In genomic region chr19:6736169-6736916, GRCh38 we compare ENCODE assay signal across 8 cellular contexts. TPM values are rescaled to one million over a fixed set of nuclear protein-coding genes. Genes with fewer than 3 reads are reported as not detected.
DNase-seq lines count a peak whose midpoint lies in the region; ATAC-seq and TF ChIP-seq lines count a peak whose summit lies in the region.

No MANE protein-coding gene starts in this region.

- DNase-seq in DND-41 (peak; percentile 68), SW480 (ENCODE audit: low spot score) (peak; percentile 77), adrenal gland (peak; percentile 72 to 92 (median 90)), left cardiac atrium (peak; percentile 83), pons (ENCODE audit: low spot score) (peak; percentile 77), uterus (peak; percentile 75 to 79)

- TF ChIP-seq POLR2A in adrenal gland (IDR thresholded peaks at IDR 0.05) (peak in 1 of 2 donors; percentile 79), uterus (IDR thresholded peaks at IDR 0.05) (peak in 1 of 2 donors; percentile 34)

- H2AFZ ChIP-seq in DND-41 (ENCODE audit: low read depth, low read length): peak overlapping the region; percentile 79

- H4K20me1 ChIP-seq in DND-41 (ENCODE audit: insufficient read depth, low read length): peaks cover 3% of the 10 kb centered on the region; the same call in 1 of the 2 replicates

- no peak; the same call in 1 of the 2 replicates for TF ChIP-seq RAD21 in Ishikawa (IDR thresholded peaks at IDR 0.05; ENCODE audit: low read depth)

- ATAC-seq in DND-41 (ENCODE audit: insufficient read depth, low read depth): 0 out of 3 replicates have a peak, but pooled peaks have one; percentile 0
- peak; percentile 7 to 20 for ATAC-seq in left cardiac atrium
- no peak for ATAC-seq in HG02759 (IDR thresholded peaks at IDR 0.05; ENCODE audit: unreplicated experiment)

- peak overlapping the region; percentile 96 for H3K27ac ChIP-seq in DND-41 (ENCODE audit: low read length)
- H3K27ac ChIP-seq in adrenal gland: peak overlapping the region; percentile 85 to 98 (median 90)
- peak overlapping the region; percentile 96 to 98 for H3K27ac ChIP-seq in uterus

- peak overlapping the region; percentile 91 for H3K9ac ChIP-seq in DND-41 (ENCODE audit: low read depth, low read length)

- H3K4me1 ChIP-seq in DND-41 (ENCODE audit: insufficient read depth, low read length) (peaks cover 52% of the 10 kb centered on the region), adrenal gland (replicated peaks in 1 of 2) (peaks cover 24 to 33% of the 10 kb centered on the region in 2 donors), uterus (peaks cover 0 to 16% of the 10 kb centered on the region in 2 donors)

- H3K27me3 ChIP-seq in DND-41 (ENCODE audit: insufficient read depth, low read length, poor library complexity) (no peaks in the 10 kb centered on the region), adrenal gland (no peaks in the 10 kb centered on the region), uterus (no peaks in the 10 kb centered on the region)

- TF ChIP-seq CTCF in DND-41 (IDR thresholded peaks at IDR 0.05; ENCODE audit: borderline replicate concordance, extremely low read depth, low read length, poor library complexity, severe bottlenecking) (peak; percentile 68), adrenal gland (IDR thresholded peaks at IDR 0.05) (peak; percentile 27 to 80 (median 69)), uterus (IDR thresholded peaks at IDR 0.05) (peak; percentile 45 to 63 (median 55))

- H3K36me3 ChIP-seq in DND-41 (ENCODE audit: insufficient read depth, low read length) (peaks cover 22% of the 10 kb centered on the region), adrenal gland (replicated peaks in 1 of 2) (peaks cover 0 to 19% of the 10 kb centered on the region in 2 donors), uterus (no peaks in the 10 kb centered on the region)

- peak overlapping the region; percentile 85 to 96 for H3K4me3 ChIP-seq in DND-41 (ENCODE audit: low read depth in 1 of 2, low read length in 2 of 2)
- peak overlapping the region; percentile 50 to 96 (median 80) for H3K4me3 ChIP-seq in adrenal gland
- H3K4me3 ChIP-seq in uterus: peak overlapping the region; percentile 82

- H3K79me2 ChIP-seq in DND-41 (ENCODE audit: insufficient read depth, low read length): peaks cover 27% of the 10 kb centered on the region

- intact Hi-C loops in adrenal gland (cut with DNase I) (loop anchor here in 1 of 2 donors (10.0 kb wide), 1 partner anchor 212 kb away; no protein-coding TSS in a partner anchor), left cardiac atrium (cut with DNase I) (loop anchor here in 1 of 2 donors (5.0 kb wide), 2 partner anchors 219 to 364 kb away; partner anchors contain the start of gene ALKBH7), uterus (cut with DNase I; ENCODE audit: low total_unique reads) (no loop called here)

- H3K9me3 ChIP-seq in DND-41 (ENCODE audit: insufficient read depth, low read length, severe bottlenecking): no peaks in the 10 kb centered on the region
- no peaks in the 10 kb centered on the region for H3K9me3 ChIP-seq in adrenal gland (replicated peaks in 1 of 3)
- H3K9me3 ChIP-seq in uterus: no peaks in the 10 kb centered on the region

- WGBS in adrenal gland, 4 donors: 24 to 48% (median 28%) methylated on average over 10 to 25 of the region's 25 CpGs

- no peak for TF ChIP-seq EP300 in Ishikawa (IDR thresholded peaks at IDR 0.05; ENCODE audit: borderline replicate concordance)

- H3K4me2 ChIP-seq in DND-41 (ENCODE audit: insufficient read depth, low read length): peak overlapping the region; percentile 98

TF ChIP-seq in Ishikawa, 13 proteins besides CTCF, POLR2A, EP300 and RAD21:
- no peak for TF ChIP-seq USF1 (IDR thresholded peaks at IDR 0.05)
- 0 out of 2 replicates have a peak, but pooled peaks have one; percentile 1 for TF ChIP-seq TAF1 (IDR thresholded peaks at IDR 0.05; ENCODE audit: low read depth)
- no peak for TF ChIP-seq EGR1 (IDR thresholded peaks at IDR 0.05)

RNA-seq across cellular contexts. Expression of gene GPR108, which starts 1.0 kb away (rescaled TPM):
- 100 to 1,000 TPM in 7 of 8 donors, 10 to 100 TPM in 1; 86.1 to 168 (median 123) TPM for total RNA-seq in adrenal gland
- 100 to 1,000 TPM in 2 of 3 donors, 10 to 100 TPM in 1; 70.8 to 193 (median 189) TPM for polyA plus RNA-seq in adrenal gland
- total RNA-seq in left cardiac atrium: 10 to 100 TPM; 25.7 to 35.4 TPM
- total RNA-seq in uterus: 100 to 1,000 TPM in 2 of 4 donors, 10 to 100 TPM in 2; 38.6 to 147 (median 111) TPM

RNA-seq across cellular contexts. Expression of gene TRIP10, which starts 3.1 kb away (rescaled TPM):
- total RNA-seq in adrenal gland: 10 to 100 TPM; 35.4 to 99.9 (median 74.8) TPM
- polyA plus RNA-seq in adrenal gland: 100 to 1,000 TPM in 2 of 3 donors, 10 to 100 TPM in 1; 33.5 to 425 (median 228) TPM
- 10 to 100 TPM; 67.5 to 74.0 TPM for total RNA-seq in left cardiac atrium
- total RNA-seq in uterus: 100 to 1,000 TPM in 1 of 4 donors, 10 to 100 TPM in 3; 36.0 to 144 (median 48.2) TPM

RNA-seq across cellular contexts. Expression of gene C3, which starts 15.9 kb away (rescaled TPM):
- total RNA-seq in adrenal gland: 1,000 to 10,000 TPM; 1,565 to 5,179 (median 2,192) TPM
- 1,000 to 10,000 TPM; 1,199 to 4,143 (median 3,889) TPM for polyA plus RNA-seq in adrenal gland
- total RNA-seq in left cardiac atrium: 1,000 to 10,000 TPM in 1 of 2 donors, 100 to 1,000 TPM in 1; 373 to 1,073 TPM
- 1,000 to 10,000 TPM in 1 of 4 donors, 100 to 1,000 TPM in 2, 10 to 100 TPM in 1; 45.4 to 1,093 (median 422) TPM for total RNA-seq in uterus

RNA-seq across cellular contexts. Expression of gene SH2D3A, which starts 30.9 kb away (rescaled TPM):
- total RNA-seq in adrenal gland (1 to 10 TPM in 1 of 8 donors, under 1 TPM in 5, not detected in 2; 0.24 to 1.7 (median 0.44) TPM), left cardiac atrium (under 1 TPM; 0.47 to 0.65 TPM), uterus (1 to 10 TPM in 2 of 4 donors, not detected in 2; 1.0 to 5.4 TPM)
- under 1 TPM; 0.22 to 0.64 (median 0.40) TPM for polyA plus RNA-seq in adrenal gland

RNA-seq across cellular contexts. Expression of gene VAV1, which starts 36.2 kb away (rescaled TPM):
- total RNA-seq in adrenal gland: 10 to 100 TPM in 4 of 8 donors, 1 to 10 TPM in 4; 4.5 to 21.1 (median 10.1) TPM
- 10 to 100 TPM in 1 of 3 donors, 1 to 10 TPM in 2; 2.4 to 13.7 (median 4.7) TPM for polyA plus RNA-seq in adrenal gland
- 1 to 10 TPM; 3.9 to 7.4 TPM for total RNA-seq in left cardiac atrium
- 1 to 10 TPM in 3 of 4 donors, under 1 TPM in 1; 0.29 to 7.9 (median 4.6) TPM for total RNA-seq in uterus
